Comparison of ENCODE assay signal across 1 cellular context in genomic region chr9:132458432-132458831, GRCh38.
TF ChIP-seq lines count a peak whose summit lies in the region.

No MANE protein-coding gene starts in this region.

TF ChIP-seq in HepG2, 621 proteins besides CTCF, POLR2A, EP300 and RAD21:
- TF ChIP-seq ZNF33A (CRISPR knock-in tag; IDR thresholded peaks at IDR 0.05; ENCODE audit: borderline replicate concordance) (no peak), STAG1 (CRISPR knock-in tag; IDR thresholded peaks at IDR 0.05) (no peak), ZNF572 (CRISPR knock-in tag; IDR thresholded peaks at IDR 0.05) (no peak), PCBP2 (optimal IDR thresholded peaks at IDR 0.05; ENCODE audit: low read depth, low read length, poor library complexity, severe bottlenecking) (no peak), RARG (CRISPR knock-in tag; IDR thresholded peaks at IDR 0.05; ENCODE audit: low read depth) (no peak), CREM (IDR thresholded peaks at IDR 0.05) (no peak), CREM (CRISPR knock-in tag; IDR thresholded peaks at IDR 0.05) (no peak), HMGA1 (CRISPR knock-in tag; conservative IDR thresholded peaks at IDR 0.05) (no peak), ZFY (CRISPR knock-in tag; IDR thresholded peaks at IDR 0.05) (no peak), SP4 (CRISPR knock-in tag; IDR thresholded peaks at IDR 0.05) (no peak), BRD4 (CRISPR knock-in tag; IDR thresholded peaks at IDR 0.05) (no peak)
